ENCODE assay signal across 8 cellular contexts in the genomic region with DNA sequence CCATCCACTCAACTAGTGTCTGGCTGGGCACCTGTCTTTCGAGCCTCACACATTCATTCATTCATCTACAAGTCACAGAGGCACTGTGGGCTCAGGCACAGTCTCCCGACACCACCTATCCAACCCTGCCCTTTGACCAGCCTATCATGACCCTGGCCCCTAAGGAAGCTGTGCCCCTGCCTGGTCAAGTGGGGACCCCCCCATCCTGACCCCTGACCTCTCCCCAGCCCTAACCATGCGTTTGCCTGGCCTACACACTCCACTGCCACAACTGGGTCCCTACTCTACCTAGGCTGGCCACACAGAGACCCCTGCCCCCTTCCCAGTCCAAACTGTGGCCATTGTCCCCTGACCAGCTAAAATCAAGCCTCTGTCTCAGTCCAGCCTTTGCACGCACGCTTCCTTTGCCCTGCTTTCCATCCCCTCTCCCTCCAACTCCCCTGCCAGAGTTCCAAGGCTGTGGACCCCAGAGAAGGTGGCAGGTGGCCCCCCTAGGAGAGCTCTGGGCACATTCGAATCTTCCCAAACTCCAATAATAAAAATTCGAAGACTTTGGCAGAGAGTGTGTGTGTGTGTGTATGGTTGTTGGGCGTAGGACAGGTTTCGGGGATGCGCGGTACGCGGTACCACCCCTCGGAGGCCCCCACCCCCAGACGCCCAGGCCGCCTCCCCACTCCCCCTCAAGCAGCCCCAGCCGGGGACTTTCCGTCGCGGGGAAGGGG. TPM values are rescaled to one million over a fixed set of nuclear protein-coding genes. Genes with fewer than 3 reads are reported as not detected.
DNase-seq lines count a peak whose midpoint lies in the region; ATAC-seq lines count a peak whose summit lies in the region.

No MANE protein-coding gene starts in this region.

- H3K27me3 ChIP-seq in layer of hippocampus (ENCODE audit: control insufficient read depth, insufficient read depth, low read length) = no peaks in the 10 kb centered on the region
- H3K27me3 ChIP-seq in thymus (ENCODE audit: control insufficient read depth, insufficient read depth) = no peaks in the 10 kb centered on the region

- ATAC-seq in HG03469 (IDR thresholded peaks at IDR 0.05; ENCODE audit: unreplicated experiment) = no peak

- H3K27ac ChIP-seq in layer of hippocampus (ENCODE audit: low read depth, low read length) (peak overlapping the region; percentile 38), thymus (ENCODE audit: low read depth) (peak overlapping the region; percentile 64)

- no peaks in the 10 kb centered on the region for H3K9me3 Mint-ChIP-seq in activated naive CD8-positive, alpha-beta T cell (ENCODE audit: low read depth)

- no peaks in the 10 kb centered on the region for H3K9me3 ChIP-seq in thymus (ENCODE audit: control insufficient read depth)

- H3K27ac Mint-ChIP-seq in activated naive CD8-positive, alpha-beta T cell = peak overlapping the region; percentile 36

- no peaks in the 10 kb centered on the region for H3K4me1 ChIP-seq in thymus (ENCODE audit: control insufficient read depth, insufficient read depth, low read length)

- H3K4me1 Mint-ChIP-seq in activated naive CD8-positive, alpha-beta T cell (ENCODE audit: low read depth) = peaks cover 25% of the 10 kb centered on the region

- WGBS in thymus = 26% methylated on average over 20 of the region's 20 CpGs

- no peaks in the 10 kb centered on the region for H3K27me3 Mint-ChIP-seq in activated naive CD8-positive, alpha-beta T cell

- H3K4me3 Mint-ChIP-seq in activated naive CD8-positive, alpha-beta T cell = peak overlapping the region; percentile 92

- H3K4me3 ChIP-seq in thymus (ENCODE audit: low read length) = peak overlapping the region; percentile 68

- H3K36me3 ChIP-seq in thymus (ENCODE audit: control insufficient read depth, insufficient read depth) = no peaks in the 10 kb centered on the region

- DNase-seq in activated gamma-delta T cell treated with anti-CD3 and anti-CD28 coated beads, Interleukin-2, amount 50 U/mL, for 16 hours (ENCODE audit: low read depth) = peak; percentile 63
- DNase-seq in activated gamma-delta T cell treated with Interleukin-2 at 50 U/mL for 16 hours = no peak
- DNase-seq in NCI-H2171 treated with DMSO at 0.1 percent for 48 hours (lab: John Stamatoyannopoulos, UW) = no peak
- no peak for DNase-seq in HPDE6-E6E7 (ENCODE audit: extremely low spot score)

- H3K36me3 Mint-ChIP-seq in activated naive CD8-positive, alpha-beta T cell = peaks cover 3% of the 10 kb centered on the region

RNA-seq across cellular contexts. Expression of a gene that starts 0.4 kb away (rescaled TPM):
- 19.1 TPM for polyA plus RNA-seq in thymus

RNA-seq across cellular contexts. Expression of a gene that starts 3.2 kb away (rescaled TPM):
- polyA plus RNA-seq in thymus = 0.18 TPM

RNA-seq across cellular contexts. Expression of a gene that starts 25.0 kb away (rescaled TPM):
- 5.7 TPM for polyA plus RNA-seq in thymus

RNA-seq across cellular contexts. Expression of a gene that starts 30.7 kb away (rescaled TPM):
- 0.18 TPM for polyA plus RNA-seq in thymus

RNA-seq across cellular contexts. Expression of a gene that starts 41.4 kb away (rescaled TPM):
- polyA plus RNA-seq in thymus = 2.9 TPM
